8 cellular contexts compared by ENCODE assay signal in the genomic region with DNA sequence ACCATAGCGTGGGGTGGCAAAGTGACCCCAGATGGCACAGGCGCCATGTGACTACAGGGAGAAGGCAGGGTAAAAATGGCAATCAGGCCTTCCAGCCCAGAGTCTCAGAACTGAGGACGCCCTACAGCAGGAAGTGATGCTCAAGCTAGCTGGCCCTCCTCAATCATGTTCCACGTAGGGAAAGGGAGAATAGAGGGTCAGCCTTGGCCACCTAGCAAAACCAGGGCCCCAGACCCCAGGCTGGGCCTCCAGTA. TPM values are rescaled to one million over a fixed set of nuclear protein-coding genes. Genes with fewer than 3 reads are reported as not detected.
DNase-seq lines count a peak whose midpoint lies in the region; FAIRE-seq and TF ChIP-seq lines count a peak whose summit lies in the region.

No MANE protein-coding gene starts in this region.

- peak overlapping the region; percentile 35 to 84 for H3K9ac ChIP-seq in kidney (ENCODE audit: low read length in 2 of 2)

- H3K27ac Mint-ChIP-seq in activated CD4-positive, alpha-beta T cell treated with anti-CD3 and anti-CD28 coated beads, Interleukin-2, amount 10 ng/mL, durations not matched to agents 7 days and 5 days: peak overlapping the region; percentile 98
- peak overlapping the region; percentile 97 for H3K27ac Mint-ChIP-seq in activated naive CD8-positive, alpha-beta T cell treated with anti-CD3 and anti-CD28 coated beads for 36 hours

- H3K4me3 ChIP-seq in kidney (ENCODE audit: low read length in 2 of 2): peak overlapping the region; percentile 31 to 68
- H3K4me3 ChIP-seq in thyroid gland (replicated peaks in 1 of 3): peak overlapping the region in 1 of 3 donors; percentile 88

- TF ChIP-seq POLR2A in thyroid gland (IDR thresholded peaks at IDR 0.05): no peak

- H3K4me1 ChIP-seq in kidney (ENCODE audit: control insufficient read depth in 1 of 2, insufficient read depth in 1 of 2, low read depth in 1 of 2, low read length in 2 of 2) (peaks cover 12 to 24% of the 10 kb centered on the region in 2 donors), thyroid gland (peaks cover 15 to 27% of the 10 kb centered on the region in 2 donors)

- no peaks in the 10 kb centered on the region for H3K27me3 ChIP-seq in thyroid gland

- WGBS in thyroid gland, 2 donors: 37 to 61% methylated on average over 4 of the region's 4 CpGs

- POLR2A ChIA-PET in activated CD4-positive, alpha-beta T cell treated with anti-CD3 and anti-CD28 coated beads, Interleukin-2, amount 10 ng/mL, durations not matched to agents 7 days and 5 days (lab: Charles Lee): interaction anchor here (0.8 to 2.5 kb wide), 5 partner anchors 11 to 116 kb away, joined by 3 to 10 read pairs (median 7); partner anchors contain the start of genes GRK2 and TBC1D10C

- no peak for DNase-seq in activated CD4-positive, alpha-beta T cell treated with anti-CD3 and anti-CD28 coated beads, Interleukin-2, amount 10 ng/mL, durations not matched to agents 7 days and 5 days
- DNase-seq in activated CD4-positive, alpha-beta T cell treated with anti-CD3 and anti-CD28 coated beads, Interleukin-2, amount 50 U/mL, for 1 hour: no peak
- no peak for DNase-seq in activated naive CD8-positive, alpha-beta T cell treated with anti-CD3 and anti-CD28 coated beads for 36 hours
- no peak for DNase-seq in kidney
- no peak for DNase-seq in thyroid gland
- DNase-seq in NCI-H187 treated with DMSO at 0.1 percent for 48 hours (lab: John Stamatoyannopoulos, UW): no peak
- DNase-seq in NCI-H748 (lab: John Stamatoyannopoulos, UW; ENCODE audit: unreplicated experiment): no peak
- no peak for DNase-seq in activated CD8-positive, alpha-beta memory T cell treated with anti-CD3 and anti-CD28 coated beads, Interleukin-2, amount 50 U/mL, for 4 hours

- H3K4me3 Mint-ChIP-seq in activated CD4-positive, alpha-beta T cell treated with anti-CD3 and anti-CD28 coated beads, Interleukin-2, amount 10 ng/mL, durations not matched to agents 7 days and 5 days: peak overlapping the region; percentile 73
- peak overlapping the region; percentile 75 for H3K4me3 Mint-ChIP-seq in activated naive CD8-positive, alpha-beta T cell treated with anti-CD3 and anti-CD28 coated beads for 36 hours

- H3K36me3 ChIP-seq in kidney (ENCODE audit: control insufficient read depth in 1 of 2, insufficient read depth in 2 of 2, low read length in 2 of 2): peaks cover 10 to 15% of the 10 kb centered on the region in 2 donors
- H3K36me3 ChIP-seq in thyroid gland: peaks cover 31 to 42% of the 10 kb centered on the region in 2 donors

- no peak for TF ChIP-seq CTCF in kidney (IDR thresholded peaks at IDR 0.05; ENCODE audit: borderline replicate concordance, extremely low read depth, insufficient read depth)
- TF ChIP-seq CTCF in thyroid gland (IDR thresholded peaks at IDR 0.05): no peak

- CTCF ChIA-PET in activated CD4-positive, alpha-beta T cell treated with anti-CD3 and anti-CD28 coated beads, Interleukin-2, amount 10 ng/mL, durations not matched to agents 7 days and 5 days (lab: Charles Lee): interaction anchor here (0.8 to 6.1 kb wide), 16 partner anchors 10 to 113 kb away, joined by 3 to 41 read pairs (median 4); partner anchors contain the start of genes PPP1CA and SSH3

- H3K27ac ChIP-seq in kidney (ENCODE audit: low read depth in 2 of 2, low read length in 2 of 2) (peak overlapping the region; percentile 88 to 89), thyroid gland (peak overlapping the region; percentile 90 to 95 (median 93))

- intact Hi-C loops in kidney (cut with DNase I): no loop called here
- intact Hi-C loops in thyroid gland (cut with DNase I): no loop called here

- H3K4me1 Mint-ChIP-seq in activated CD4-positive, alpha-beta T cell treated with anti-CD3 and anti-CD28 coated beads, Interleukin-2, amount 10 ng/mL, durations not matched to agents 7 days and 5 days: peaks cover 72% of the 10 kb centered on the region
- H3K4me1 Mint-ChIP-seq in activated naive CD8-positive, alpha-beta T cell treated with anti-CD3 and anti-CD28 coated beads for 36 hours: peaks cover 38% of the 10 kb centered on the region

- H3K9me3 ChIP-seq in kidney (ENCODE audit: control insufficient read depth in 1 of 2, low read length in 2 of 2): no peaks in the 10 kb centered on the region
- no peaks in the 10 kb centered on the region for H3K9me3 ChIP-seq in thyroid gland

- FAIRE-seq in kidney (lab: Jason Lieb, UNC): no peak

- no peaks in the 10 kb centered on the region for H3K9me3 Mint-ChIP-seq in activated CD4-positive, alpha-beta T cell treated with anti-CD3 and anti-CD28 coated beads, Interleukin-2, amount 10 ng/mL, durations not matched to agents 7 days and 5 days
- H3K9me3 Mint-ChIP-seq in activated naive CD8-positive, alpha-beta T cell treated with anti-CD3 and anti-CD28 coated beads for 36 hours: no peaks in the 10 kb centered on the region

- H3K36me3 Mint-ChIP-seq in activated CD4-positive, alpha-beta T cell treated with anti-CD3 and anti-CD28 coated beads, Interleukin-2, amount 10 ng/mL, durations not matched to agents 7 days and 5 days (ENCODE audit: low read depth): peaks cover 57% of the 10 kb centered on the region
- peaks cover 35% of the 10 kb centered on the region for H3K36me3 Mint-ChIP-seq in activated naive CD8-positive, alpha-beta T cell treated with anti-CD3 and anti-CD28 coated beads for 36 hours

- no peaks in the 10 kb centered on the region for H3K27me3 Mint-ChIP-seq in activated CD4-positive, alpha-beta T cell treated with anti-CD3 and anti-CD28 coated beads, Interleukin-2, amount 10 ng/mL, durations not matched to agents 7 days and 5 days
- H3K27me3 Mint-ChIP-seq in activated naive CD8-positive, alpha-beta T cell treated with anti-CD3 and anti-CD28 coated beads for 36 hours: no peaks in the 10 kb centered on the region

RNA-seq across cellular contexts. Expression of gene ANKRD13D, which starts 1.0 kb away (rescaled TPM):
- total RNA-seq in activated CD4-positive, alpha-beta T cell treated with anti-CD3 and anti-CD28 coated beads, Interleukin-2, amount 10 ng/mL, durations not matched to agents 7 days and 5 days: 100 to 1,000 TPM; 135 to 194 TPM
- 10 to 100 TPM; 52.0 to 55.7 TPM for total RNA-seq in activated naive CD8-positive, alpha-beta T cell treated with anti-CD3 and anti-CD28 coated beads for 36 hours
- total RNA-seq in kidney (68.3 TPM), thyroid gland (10 to 100 TPM; 27.9 to 36.8 (median 31.5) TPM)
- polyA plus RNA-seq in kidney (ENCODE audit: insufficient read depth, low read depth, low replicate concordance): 21.9 TPM

RNA-seq across cellular contexts. Expression of gene SSH3, which starts 15.2 kb away (rescaled TPM):
- 1 to 10 TPM; 8.2 to 9.6 TPM for total RNA-seq in activated CD4-positive, alpha-beta T cell treated with anti-CD3 and anti-CD28 coated beads, Interleukin-2, amount 10 ng/mL, durations not matched to agents 7 days and 5 days
- 1 to 10 TPM; 4.6 to 4.7 TPM for total RNA-seq in activated naive CD8-positive, alpha-beta T cell treated with anti-CD3 and anti-CD28 coated beads for 36 hours
- total RNA-seq in kidney (68.9 TPM), thyroid gland (10 to 100 TPM; 50.5 to 59.9 (median 54.4) TPM)
- 25.0 TPM for polyA plus RNA-seq in kidney (ENCODE audit: insufficient read depth, low read depth, low replicate concordance)

RNA-seq across cellular contexts. Expression of gene GRK2, which starts 21.9 kb away (rescaled TPM):
- 100 to 1,000 TPM; 306 to 324 TPM for total RNA-seq in activated CD4-positive, alpha-beta T cell treated with anti-CD3 and anti-CD28 coated beads, Interleukin-2, amount 10 ng/mL, durations not matched to agents 7 days and 5 days
- 100 to 1,000 TPM; 211 to 219 TPM for total RNA-seq in activated naive CD8-positive, alpha-beta T cell treated with anti-CD3 and anti-CD28 coated beads for 36 hours
- 80.8 TPM for total RNA-seq in kidney
- 28.2 TPM for polyA plus RNA-seq in kidney (ENCODE audit: insufficient read depth, low read depth, low replicate concordance)
- total RNA-seq in thyroid gland: 10 to 100 TPM; 32.8 to 55.8 (median 40.6) TPM
